In the genomic region with DNA sequence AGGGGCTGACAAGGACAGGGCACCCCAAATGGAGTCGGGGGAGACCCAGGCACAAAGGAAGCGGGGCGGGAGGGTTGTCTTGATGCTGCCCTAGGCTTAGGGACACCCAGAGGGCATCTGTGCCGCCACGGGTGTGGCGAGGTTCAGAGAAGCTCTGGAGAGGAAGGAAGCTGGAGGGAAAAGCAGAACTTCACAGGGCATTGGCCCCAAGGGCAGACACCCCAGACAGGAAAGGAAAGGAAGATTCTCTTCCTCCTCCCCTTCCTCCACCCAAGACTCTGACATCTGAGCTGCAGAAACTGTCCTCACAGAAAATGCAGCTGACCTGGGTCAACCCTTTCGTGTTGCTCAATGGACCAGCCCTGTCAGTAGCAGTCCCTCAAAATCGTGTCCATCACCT, we compare ENCODE assay signal across 12 cellular contexts. TPM values are rescaled to one million over a fixed set of nuclear protein-coding genes. Genes with fewer than 3 reads are reported as not detected.
A peak's percentile ranks its signal among the peaks of the same experiment; 100 is the strongest.
DNase-seq lines count a peak whose midpoint lies in the region; ATAC-seq, FAIRE-seq and TF ChIP-seq lines count a peak whose summit lies in the region.
"Had no signal": no experiment of that assay in that cellular context is flagged by ENCODE, and none has a peak within 500 bp of the region (broad histone marks: within the 10 kb centered on the region; RNA-seq: fewer than 3 reads in every experiment).

No MANE protein-coding gene starts in this region.

- DNase-seq in GDM1 (lab: John Stamatoyannopoulos, UW) = peak; percentile 56
- peak; percentile 14 for DNase-seq in SIG-M5 (lab: John Stamatoyannopoulos, UW)
- DNase-seq in esophagus muscularis mucosa (ENCODE audit: extremely low spot score) = no peak
- no peak for DNase-seq in sciatic nerve (ENCODE audit: low spot score)
- DNase-seq in small intestine = no peak
- DNase-seq in GM19239 (ENCODE audit: insufficient read length, low spot score) = no peak
- DNase-seq in colonic mucosa = no peak
- DNase-seq: central memory CD4-positive, alpha-beta T cell; left colon had no signal

- H3K4me1 ChIP-seq in esophagus muscularis mucosa (peaks cover 48 to 70% (median 65%) of the 10 kb centered on the region in 4 donors), small intestine (ENCODE audit: control insufficient read depth in 2 of 2, insufficient read depth in 1 of 2, low read depth in 1 of 2, low read length in 1 of 2) (peaks cover 0 to 11% of the 10 kb centered on the region in 2 donors), colonic mucosa (peaks cover 16% of the 10 kb centered on the region)

- H3K9ac ChIP-seq in colonic mucosa (ENCODE audit: low read depth in 2 of 2, low read length in 2 of 2) = no peak overlapping the region

- intact Hi-C loops in esophagus muscularis mucosa (cut with DNase I) (no loop called here), sciatic nerve (cut with DNase I) (no loop called here), colonic mucosa (cut with DNase I) (no loop called here)

- H3K4me3 ChIP-seq in esophagus muscularis mucosa = no peak overlapping the region
- no peak overlapping the region for H3K4me3 ChIP-seq in small intestine (ENCODE audit: low read depth in 1 of 2, low read length in 2 of 2)
- H3K4me3 ChIP-seq in colonic mucosa = no peak overlapping the region
- H3K4me3 ChIP-seq: K562, SK-N-MC had no signal

- peak overlapping the region; percentile 68 to 76 (median 75) for H3K27ac ChIP-seq in esophagus muscularis mucosa (replicated peaks in 1 of 4)
- peak overlapping the region in 1 of 2 donors; percentile 6 for H3K27ac ChIP-seq in small intestine (ENCODE audit: low read depth in 1 of 2, low read length in 1 of 2)
- no peak overlapping the region for H3K27ac ChIP-seq in colonic mucosa

- H3K36me3 ChIP-seq in esophagus muscularis mucosa (peaks cover 0 to 25% (median 22%) of the 10 kb centered on the region in 4 donors), small intestine (ENCODE audit: control insufficient read depth in 2 of 2, insufficient read depth in 2 of 2, low read length in 2 of 2) (peaks cover 0 to 4% of the 10 kb centered on the region in 2 donors), colonic mucosa (no peaks in the 10 kb centered on the region)

- no peak for FAIRE-seq in small intestine (lab: Jason Lieb, UNC)
- FAIRE-seq in GM19239 (lab: Jason Lieb, UNC) = no peak
- FAIRE-seq: K562 had no signal

- H3K9me3 ChIP-seq in esophagus muscularis mucosa (no peaks in the 10 kb centered on the region), small intestine (ENCODE audit: control insufficient read depth, low read depth) (no peaks in the 10 kb centered on the region), colonic mucosa (no peaks in the 10 kb centered on the region)

- WGBS in esophagus muscularis mucosa = 70% methylated on average over 8 of the region's 8 CpGs
- WGBS in small intestine, 3 donors = 62 to 85% (median 81%) methylated on average over 8 of the region's 8 CpGs

- ATAC-seq in sciatic nerve (peak; percentile 52), GM19324 (IDR thresholded peaks at IDR 0.05; ENCODE audit: low FRiP score, unreplicated experiment) (no peak)
- ATAC-seq: K562, left colon had no signal

- TF ChIP-seq CTCF in esophagus muscularis mucosa (IDR thresholded peaks at IDR 0.05) = no peak
- no peak for TF ChIP-seq CTCF in colonic mucosa (IDR thresholded peaks at IDR 0.05)

- TF ChIP-seq EP300 in esophagus muscularis mucosa (IDR thresholded peaks at IDR 0.05) = no peak

- H3K27me3 ChIP-seq in esophagus muscularis mucosa = no peaks in the 10 kb centered on the region
- H3K27me3 ChIP-seq in small intestine (ENCODE audit: control insufficient read depth in 2 of 2, insufficient read depth in 2 of 2, low read length in 2 of 2) = no peaks in the 10 kb centered on the region
- no peaks in the 10 kb centered on the region for H3K27me3 ChIP-seq in colonic mucosa

- TF ChIP-seq POLR2A in esophagus muscularis mucosa (IDR thresholded peaks at IDR 0.05; ENCODE audit: low read depth) = no peak

RNA-seq across cellular contexts. Expression of gene DNMT3A, which starts 25.6 kb away (rescaled TPM):
- 10 to 100 TPM; 11.3 to 29.5 (median 16.9) TPM for total RNA-seq in esophagus muscularis mucosa
- total RNA-seq in sciatic nerve = 35.0 TPM
- 10 to 100 TPM in 1 of 3 donors, 1 to 10 TPM in 2; 3.4 to 14.8 (median 4.6) TPM for polyA plus RNA-seq in small intestine
- 10 to 100 TPM; 30.8 to 44.5 TPM for total RNA-seq in colonic mucosa

Comparison
In these comparisons a context has a peak if more than half of its experiments do, and no peak if none do; other contexts are left out.
1. DNase-seq: peak in GDM1 (single experiment) and SIG-M5 (single experiment); none in esophagus muscularis mucosa (single experiment), sciatic nerve (single experiment), small intestine (single experiment), GM19239 (single experiment) and colonic mucosa (single experiment).